ENCODE assay signal across 20 cellular contexts in the genomic region with DNA sequence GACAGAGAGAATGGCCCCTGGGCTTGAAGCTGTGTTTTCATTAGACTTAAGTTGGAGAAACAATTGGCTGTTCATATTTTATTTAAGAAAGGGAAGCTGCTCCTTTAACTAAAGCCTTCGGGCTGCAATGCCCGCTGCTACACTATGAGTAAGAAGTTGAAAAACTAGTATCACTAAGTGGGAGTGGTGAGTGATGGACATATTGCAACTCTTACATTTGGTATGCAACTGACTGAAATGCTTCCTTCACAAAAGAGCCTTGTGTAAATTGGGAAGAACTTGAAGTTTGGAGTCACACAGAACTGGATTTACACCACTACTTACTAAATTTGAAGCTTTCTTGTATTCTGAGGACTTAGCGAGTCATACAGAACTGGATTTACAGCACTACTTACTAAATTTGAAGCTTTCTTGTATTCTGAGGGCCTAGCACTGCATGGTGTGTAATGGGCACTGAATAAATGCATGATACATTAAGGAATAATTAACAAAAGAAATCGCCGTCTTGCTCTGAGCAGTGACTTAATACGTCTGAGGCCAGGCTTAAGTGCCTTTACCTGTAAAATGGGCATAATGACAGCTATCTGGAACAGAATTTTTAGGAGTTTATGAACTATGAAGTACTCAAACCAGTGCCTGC.
DNase-seq lines count a peak whose midpoint lies in the region; ATAC-seq and TF ChIP-seq lines count a peak whose summit lies in the region.
"Had no signal": no experiment of that assay in that cellular context is flagged by ENCODE, and none has a peak within 500 bp of the region (broad histone marks: within the 10 kb centered on the region; RNA-seq: fewer than 3 reads in every experiment).

No MANE protein-coding gene starts in this region.

- peak; percentile 94 for ATAC-seq in RWPE2 (ENCODE audit: low read depth)
- peak; percentile 92 for ATAC-seq in esophagus mucosa
- ATAC-seq in GM21576 (IDR thresholded peaks at IDR 0.05; ENCODE audit: unreplicated experiment), result no peak

- no peak overlapping the region for H4K8ac ChIP-seq in mesenchymal stem cell (ENCODE audit: low read length)

- H4K20me1 ChIP-seq in GM23248 (ENCODE audit: insufficient read depth), result no peaks in the 10 kb centered on the region

- H3K4ac ChIP-seq in mesenchymal stem cell (ENCODE audit: low read depth in 1 of 2, low read length in 2 of 2), result no peak overlapping the region

- H2BK5ac ChIP-seq in mesenchymal stem cell (ENCODE audit: low read depth, low read length, poor library complexity, severe bottlenecking), result no peak overlapping the region

- peak overlapping the region; percentile 98 for H2AK5ac ChIP-seq in mesenchymal stem cell (ENCODE audit: low read length, severe bottlenecking)

- H3K14ac ChIP-seq in mesenchymal stem cell (ENCODE audit: low read length in 2 of 2), result no peak overlapping the region

- H3K79me2 ChIP-seq in GM23248 (ENCODE audit: insufficient read depth), result no peaks in the 10 kb centered on the region

- H4K91ac ChIP-seq in mesenchymal stem cell (ENCODE audit: low read length), result no peak overlapping the region

- H2BK12ac ChIP-seq in mesenchymal stem cell (ENCODE audit: low read length in 2 of 2), result no peak overlapping the region

- peaks cover 7% of the 10 kb centered on the region for H3K79me1 ChIP-seq in mesenchymal stem cell (replicated peaks; ENCODE audit: low read length, poor library complexity, severe bottlenecking)

- no peaks in the 10 kb centered on the region for H3K4me1 ChIP-seq in GM23248 (ENCODE audit: insufficient read depth)
- H3K4me1 ChIP-seq in RWPE2 (ENCODE audit: insufficient read depth, poor library complexity, severe bottlenecking), result peaks cover 17% of the 10 kb centered on the region
- H3K4me1 ChIP-seq in mesenchymal stem cell (ENCODE audit: control insufficient read depth, insufficient read depth, low read depth, low read length), result peaks cover 10% of the 10 kb centered on the region

- TF ChIP-seq CTCF in RWPE2 (IDR thresholded peaks at IDR 0.05; ENCODE audit: poor library complexity, severe bottlenecking), result no peak

- H3K18ac ChIP-seq in mesenchymal stem cell (ENCODE audit: low read depth in 1 of 2, low read length in 2 of 2), result no peak overlapping the region

- no peak overlapping the region for H3K27ac ChIP-seq in GM23248
- H3K27ac ChIP-seq in RWPE2 (ENCODE audit: poor library complexity, severe bottlenecking), result peak overlapping the region; percentile 23
- H3K27ac ChIP-seq in mesenchymal stem cell (ENCODE audit: low read length, poor library complexity, severe bottlenecking), result peak overlapping the region; percentile 84
- H3K27ac ChIP-seq: C4-2B had no signal

- in situ Hi-C loops in GM23248 (cut with MboI), result no loop called here

- no peak overlapping the region for H3K23ac ChIP-seq in mesenchymal stem cell (ENCODE audit: low read length in 2 of 2)

- H3K9me3 ChIP-seq in GM23248 (ENCODE audit: low read depth) (no peaks in the 10 kb centered on the region), RWPE2 (ENCODE audit: severe bottlenecking) (no peaks in the 10 kb centered on the region), mesenchymal stem cell (ENCODE audit: control insufficient read depth, low read length) (peaks cover 5% of the 10 kb centered on the region)
- H3K9me3 ChIP-seq: SK-N-SH had no signal

- H2BK120ac ChIP-seq in mesenchymal stem cell (ENCODE audit: low read depth, low read length), result no peak overlapping the region

- H3K27me3 ChIP-seq in GM23248 (replicated peaks; ENCODE audit: insufficient read depth), result no peaks in the 10 kb centered on the region; the same call in 1 of the 2 replicates
- no peaks in the 10 kb centered on the region for H3K27me3 ChIP-seq in RWPE2 (ENCODE audit: insufficient read depth, poor library complexity, severe bottlenecking)
- peaks cover 0 to 10% of the 10 kb centered on the region in 2 experiments for H3K27me3 ChIP-seq in mesenchymal stem cell (ENCODE audit: control insufficient read depth in 1 of 2, insufficient read depth in 1 of 2, low read length in 2 of 2)

- H3K9me2 ChIP-seq in GM23248 (ENCODE audit: insufficient read depth), result no peaks in the 10 kb centered on the region
- H3K9me2 ChIP-seq: SK-N-SH had no signal

- H2AFZ ChIP-seq in GM23248 (no peak overlapping the region), mesenchymal stem cell (ENCODE audit: low read depth, low read length) (no peak overlapping the region)

- DNase-seq in GM23248 (peak; percentile 1), RWPE2 (ENCODE audit: low spot score) (no peak), mesenchymal stem cell (no peak), inferior parietal cortex (ENCODE audit: extremely low spot score) (no peak), 8988T (no peak)
- DNase-seq in activated naive CD4-positive, alpha-beta T cell (lab: John Stamatoyannopoulos, UW), result no peak
- DNase-seq: Calu3; CD8-positive, alpha-beta memory T cell; DMS153; MV-4-11; NCI-H1105 treated with DMSO at 0.1 percent for 48 hours; NCI-H2029 treated with DMSO at 0.1 percent for 48 hours; NCI-H345; NCI-H524; NCI-H774; SHP77; SK-N-SH had no signal

- no peak overlapping the region for H3K4me3 ChIP-seq in GM23248
- H3K4me3 ChIP-seq in RWPE2 (ENCODE audit: severe bottlenecking), result no peak overlapping the region
- H3K4me3 ChIP-seq in mesenchymal stem cell (ENCODE audit: insufficient read depth in 1 of 2, low read depth in 1 of 2, low read length in 2 of 2), result no peak overlapping the region

- 33 to 39% methylated on average over 6 of the region's 6 CpGs for WGBS in GM23248 (ENCODE audit: low coverage in 1 of 2, low lambda C conversion rate in 2 of 2, missing lambda C conversion rate in 2 of 2), 2 experiments
- WGBS in mesenchymal stem cell, result 81% methylated on average over 5 of the region's 6 CpGs

- no peak overlapping the region for H2BK15ac ChIP-seq in mesenchymal stem cell (ENCODE audit: low read depth, poor library complexity, severe bottlenecking)

- H3K36me3 ChIP-seq in GM23248 (ENCODE audit: low read depth) (no peaks in the 10 kb centered on the region), RWPE2 (ENCODE audit: low read depth) (no peaks in the 10 kb centered on the region), mesenchymal stem cell (ENCODE audit: control insufficient read depth in 1 of 2, insufficient read depth in 2 of 2, low read depth in 1 of 2, low read length in 2 of 2) (no peaks in the 10 kb centered on the region)

- no peaks in the 10 kb centered on the region for H3F3A ChIP-seq in GM23248 (ENCODE audit: insufficient read depth)

- H3K9ac ChIP-seq in GM23248 (no peak overlapping the region), mesenchymal stem cell (ENCODE audit: low read length) (no peak overlapping the region)
- H3K9ac ChIP-seq: SK-N-SH had no signal

- no peak overlapping the region for H3K4me2 ChIP-seq in GM23248 (ENCODE audit: unreplicated experiment)
- H3K4me2 ChIP-seq in mesenchymal stem cell (ENCODE audit: low read length, poor library complexity, severe bottlenecking), result no peak overlapping the region
- H3K4me2 ChIP-seq: SK-N-SH had no signal
